In genomic region chr16:19717781-19718623, GRCh38 we compare ENCODE assay signal across 1 cellular context.
TF ChIP-seq lines count a peak whose summit lies in the region.

TSS of gene IQCK (plus strand) at chr16:19718271. CDS start at chr16:19718307, 36 bp downstream.
TSS of gene KNOP1 (minus strand) at chr16:19718227. CDS start at chr16:19715035, 3,192 bp downstream.

TF ChIP-seq in HepG2, 621 proteins besides CTCF, POLR2A, EP300 and RAD21 (continued from another document and continues in another):
- TF ChIP-seq ZNF646 (CRISPR knock-in tag; IDR thresholded peaks at IDR 0.05): no peak
- peak; percentile 85 for TF ChIP-seq HNRNPK (IDR thresholded peaks at IDR 0.05; ENCODE audit: low read depth, low read length, poor library complexity, severe bottlenecking)
- TF ChIP-seq PHF20 (CRISPR knock-in tag; IDR thresholded peaks at IDR 0.05): peak; percentile 95
- peak; percentile 86 for TF ChIP-seq E2F5 (CRISPR knock-in tag; conservative IDR thresholded peaks at IDR 0.05)
- peak; percentile 99 for TF ChIP-seq ZZZ3 (CRISPR knock-in tag; IDR thresholded peaks at IDR 0.05; ENCODE audit: borderline replicate concordance)
- TF ChIP-seq TCF7L2 (IDR thresholded peaks at IDR 0.05; ENCODE audit: low read depth, low read length): no peak
- TF ChIP-seq TARDBP (CRISPR knock-in tag; IDR thresholded peaks at IDR 0.05): peak; percentile 89
- no peak for TF ChIP-seq NFRKB (IDR thresholded peaks at IDR 0.05)
- 0 out of 2 replicates have a peak, but pooled peaks have one; percentile 60 for TF ChIP-seq ZNF790 (CRISPR knock-in tag; IDR thresholded peaks at IDR 0.05; ENCODE audit: borderline replicate concordance)
- TF ChIP-seq, protein P1, sequence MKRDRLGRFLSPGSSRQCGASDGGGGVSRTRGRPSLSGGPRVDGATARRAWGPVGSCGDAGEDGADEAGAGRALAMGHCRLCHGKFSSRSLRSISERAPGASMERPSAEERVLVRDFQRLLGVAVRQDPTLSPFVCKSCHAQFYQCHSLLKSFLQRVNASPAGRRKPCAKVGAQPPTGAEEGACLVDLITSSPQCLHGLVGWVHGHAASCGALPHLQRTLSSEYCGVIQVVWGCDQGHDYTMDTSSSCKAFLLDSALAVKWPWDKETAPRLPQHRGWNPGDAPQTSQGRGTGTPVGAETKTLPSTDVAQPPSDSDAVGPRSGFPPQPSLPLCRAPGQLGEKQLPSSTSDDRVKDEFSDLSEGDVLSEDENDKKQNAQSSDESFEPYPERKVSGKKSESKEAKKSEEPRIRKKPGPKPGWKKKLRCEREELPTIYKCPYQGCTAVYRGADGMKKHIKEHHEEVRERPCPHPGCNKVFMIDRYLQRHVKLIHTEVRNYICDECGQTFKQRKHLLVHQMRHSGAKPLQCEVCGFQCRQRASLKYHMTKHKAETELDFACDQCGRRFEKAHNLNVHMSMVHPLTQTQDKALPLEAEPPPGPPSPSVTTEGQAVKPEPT (CRISPR knock-in tag; IDR thresholded peaks at IDR 0.05; ENCODE audit: low read depth): peak; percentile 94
- peak; percentile 84 for TF ChIP-seq ZSCAN22 (CRISPR knock-in tag; IDR thresholded peaks at IDR 0.05)
- TF ChIP-seq ZNF382 (CRISPR knock-in tag; IDR thresholded peaks at IDR 0.05; ENCODE audit: borderline replicate concordance): no peak
- TF ChIP-seq ZNF850 (CRISPR knock-in tag; conservative IDR thresholded peaks at IDR 0.05): 0 out of 2 replicates have a peak, but pooled peaks have one; percentile 12
- TF ChIP-seq RAD51 (IDR thresholded peaks at IDR 0.05; ENCODE audit: borderline replicate concordance): no peak
- no peak for TF ChIP-seq PRDM4 (CRISPR knock-in tag; IDR thresholded peaks at IDR 0.05; ENCODE audit: borderline replicate concordance)
- peak; percentile 98 for TF ChIP-seq ZNF543 (CRISPR knock-in tag; IDR thresholded peaks at IDR 0.05)
- TF ChIP-seq, protein P2, sequence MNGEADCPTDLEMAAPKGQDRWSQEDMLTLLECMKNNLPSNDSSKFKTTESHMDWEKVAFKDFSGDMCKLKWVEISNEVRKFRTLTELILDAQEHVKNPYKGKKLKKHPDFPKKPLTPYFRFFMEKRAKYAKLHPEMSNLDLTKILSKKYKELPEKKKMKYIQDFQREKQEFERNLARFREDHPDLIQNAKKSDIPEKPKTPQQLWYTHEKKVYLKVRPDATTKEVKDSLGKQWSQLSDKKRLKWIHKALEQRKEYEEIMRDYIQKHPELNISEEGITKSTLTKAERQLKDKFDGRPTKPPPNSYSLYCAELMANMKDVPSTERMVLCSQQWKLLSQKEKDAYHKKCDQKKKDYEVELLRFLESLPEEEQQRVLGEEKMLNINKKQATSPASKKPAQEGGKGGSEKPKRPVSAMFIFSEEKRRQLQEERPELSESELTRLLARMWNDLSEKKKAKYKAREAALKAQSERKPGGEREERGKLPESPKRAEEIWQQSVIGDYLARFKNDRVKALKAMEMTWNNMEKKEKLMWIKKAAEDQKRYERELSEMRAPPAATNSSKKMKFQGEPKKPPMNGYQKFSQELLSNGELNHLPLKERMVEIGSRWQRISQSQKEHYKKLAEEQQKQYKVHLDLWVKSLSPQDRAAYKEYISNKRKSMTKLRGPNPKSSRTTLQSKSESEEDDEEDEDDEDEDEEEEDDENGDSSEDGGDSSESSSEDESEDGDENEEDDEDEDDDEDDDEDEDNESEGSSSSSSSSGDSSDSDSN (CRISPR knock-in tag; IDR thresholded peaks at IDR 0.05): peak; percentile 90
- peak; percentile 72; the same call in 1 of the 2 replicates for TF ChIP-seq HOXA9 (CRISPR knock-in tag; IDR thresholded peaks at IDR 0.05; ENCODE audit: borderline replicate concordance)
- TF ChIP-seq BRCA1 (CRISPR knock-in tag; IDR thresholded peaks at IDR 0.05): peak; percentile 24; the same call in 1 of the 2 replicates
- TF ChIP-seq DPF2 (CRISPR knock-in tag; IDR thresholded peaks at IDR 0.05; ENCODE audit: borderline replicate concordance, low read depth): peak; percentile 67; the same call in 1 of the 2 replicates
- 0 out of 2 replicates have a peak, but pooled peaks have one; percentile 52 for TF ChIP-seq SMYD3 (CRISPR knock-in tag; IDR thresholded peaks at IDR 0.05)
- peak; percentile 100 for TF ChIP-seq MYC (CRISPR knock-in tag; IDR thresholded peaks at IDR 0.05; ENCODE audit: borderline replicate concordance)
- no peak for TF ChIP-seq SRSF4 (IDR thresholded peaks at IDR 0.05; ENCODE audit: low read depth, low read length, poor library complexity, severe bottlenecking)
- TF ChIP-seq, protein P3, sequence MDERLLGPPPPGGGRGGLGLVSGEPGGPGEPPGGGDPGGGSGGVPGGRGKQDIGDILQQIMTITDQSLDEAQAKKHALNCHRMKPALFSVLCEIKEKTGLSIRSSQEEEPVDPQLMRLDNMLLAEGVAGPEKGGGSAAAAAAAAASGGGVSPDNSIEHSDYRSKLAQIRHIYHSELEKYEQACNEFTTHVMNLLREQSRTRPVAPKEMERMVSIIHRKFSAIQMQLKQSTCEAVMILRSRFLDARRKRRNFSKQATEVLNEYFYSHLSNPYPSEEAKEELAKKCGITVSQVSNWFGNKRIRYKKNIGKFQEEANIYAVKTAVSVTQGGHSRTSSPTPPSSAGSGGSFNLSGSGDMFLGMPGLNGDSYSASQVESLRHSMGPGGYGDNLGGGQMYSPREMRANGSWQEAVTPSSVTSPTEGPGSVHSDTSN (CRISPR knock-in tag; IDR thresholded peaks at IDR 0.05): no peak
- TF ChIP-seq ZNF607 (CRISPR knock-in tag; IDR thresholded peaks at IDR 0.05; ENCODE audit: borderline replicate concordance): peak; percentile 93
- TF ChIP-seq ELF3 (CRISPR knock-in tag; IDR thresholded peaks at IDR 0.05): peak; percentile 84
- TF ChIP-seq ADNP (CRISPR knock-in tag; IDR thresholded peaks at IDR 0.05): no peak
- TF ChIP-seq SPEN (CRISPR knock-in tag; IDR thresholded peaks at IDR 0.05; ENCODE audit: low read depth): peak; percentile 99
- TF ChIP-seq SOX6 (IDR thresholded peaks at IDR 0.05): no peak
- TF ChIP-seq SOX6 (CRISPR knock-in tag; IDR thresholded peaks at IDR 0.05): peak; percentile 81
- TF ChIP-seq ARNT (IDR thresholded peaks at IDR 0.05): no peak
- TF ChIP-seq, protein P4, sequence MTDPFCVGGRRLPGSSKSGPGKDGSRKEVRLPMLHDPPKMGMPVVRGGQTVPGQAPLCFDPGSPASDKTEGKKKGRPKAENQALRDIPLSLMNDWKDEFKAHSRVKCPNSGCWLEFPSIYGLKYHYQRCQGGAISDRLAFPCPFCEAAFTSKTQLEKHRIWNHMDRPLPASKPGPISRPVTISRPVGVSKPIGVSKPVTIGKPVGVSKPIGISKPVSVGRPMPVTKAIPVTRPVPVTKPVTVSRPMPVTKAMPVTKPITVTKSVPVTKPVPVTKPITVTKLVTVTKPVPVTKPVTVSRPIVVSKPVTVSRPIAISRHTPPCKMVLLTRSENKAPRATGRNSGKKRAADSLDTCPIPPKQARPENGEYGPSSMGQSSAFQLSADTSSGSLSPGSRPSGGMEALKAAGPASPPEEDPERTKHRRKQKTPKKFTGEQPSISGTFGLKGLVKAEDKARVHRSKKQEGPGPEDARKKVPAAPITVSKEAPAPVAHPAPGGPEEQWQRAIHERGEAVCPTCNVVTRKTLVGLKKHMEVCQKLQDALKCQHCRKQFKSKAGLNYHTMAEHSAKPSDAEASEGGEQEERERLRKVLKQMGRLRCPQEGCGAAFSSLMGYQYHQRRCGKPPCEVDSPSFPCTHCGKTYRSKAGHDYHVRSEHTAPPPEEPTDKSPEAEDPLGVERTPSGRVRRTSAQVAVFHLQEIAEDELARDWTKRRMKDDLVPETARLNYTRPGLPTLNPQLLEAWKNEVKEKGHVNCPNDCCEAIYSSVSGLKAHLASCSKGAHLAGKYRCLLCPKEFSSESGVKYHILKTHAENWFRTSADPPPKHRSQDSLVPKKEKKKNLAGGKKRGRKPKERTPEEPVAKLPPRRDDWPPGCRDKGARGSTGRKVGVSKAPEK (CRISPR knock-in tag; IDR thresholded peaks at IDR 0.05; ENCODE audit: borderline replicate concordance): peak; percentile 50; the same call in 1 of the 2 replicates
- TF ChIP-seq, protein P5, sequence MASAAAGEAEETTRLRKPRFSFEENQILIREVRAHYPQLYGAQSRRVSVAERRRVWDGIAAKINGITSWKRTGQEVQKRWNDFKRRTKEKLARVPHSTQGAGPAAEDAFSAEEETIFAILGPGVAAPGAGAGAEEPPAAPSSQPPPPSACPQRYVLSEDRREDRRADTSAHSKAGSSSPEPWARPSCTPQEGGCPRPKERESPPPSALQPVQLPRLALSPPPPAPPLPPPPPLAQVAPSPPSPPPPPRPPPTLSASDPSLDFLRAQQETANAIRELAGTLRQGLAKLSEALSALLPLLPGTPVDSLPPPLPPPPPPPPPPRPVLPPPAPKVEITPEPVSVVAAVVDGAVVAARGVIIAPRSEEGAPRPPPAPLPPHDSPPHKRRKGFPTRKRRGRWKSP (CRISPR knock-in tag; IDR thresholded peaks at IDR 0.05): peak; percentile 93
- TF ChIP-seq, protein P6, sequence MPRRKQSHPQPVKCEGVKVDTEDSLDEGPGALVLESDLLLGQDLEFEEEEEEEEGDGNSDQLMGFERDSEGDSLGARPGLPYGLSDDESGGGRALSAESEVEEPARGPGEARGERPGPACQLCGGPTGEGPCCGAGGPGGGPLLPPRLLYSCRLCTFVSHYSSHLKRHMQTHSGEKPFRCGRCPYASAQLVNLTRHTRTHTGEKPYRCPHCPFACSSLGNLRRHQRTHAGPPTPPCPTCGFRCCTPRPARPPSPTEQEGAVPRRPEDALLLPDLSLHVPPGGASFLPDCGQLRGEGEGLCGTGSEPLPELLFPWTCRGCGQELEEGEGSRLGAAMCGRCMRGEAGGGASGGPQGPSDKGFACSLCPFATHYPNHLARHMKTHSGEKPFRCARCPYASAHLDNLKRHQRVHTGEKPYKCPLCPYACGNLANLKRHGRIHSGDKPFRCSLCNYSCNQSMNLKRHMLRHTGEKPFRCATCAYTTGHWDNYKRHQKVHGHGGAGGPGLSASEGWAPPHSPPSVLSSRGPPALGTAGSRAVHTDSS (CRISPR knock-in tag; conservative IDR thresholded peaks at IDR 0.05): peak; percentile 17; the same call in 1 of the 2 replicates
